ENCODE assay signal across 8 cellular contexts in genomic region chr9:36487482-36488321, GRCh38.
A peak's percentile ranks its signal among the peaks of the same experiment; 100 is the strongest.
DNase-seq lines count a peak whose midpoint lies in the region; ATAC-seq and TF ChIP-seq lines count a peak whose summit lies in the region.

No MANE protein-coding gene starts in this region.

- H3K27ac Mint-ChIP-seq in activated CD4-positive, alpha-beta memory T cell treated with anti-CD3 and anti-CD28 coated beads for 36 hours: peak overlapping the region; percentile 97

- H3K27me3 ChIP-seq in dorsolateral prefrontal cortex (no peaks in the 10 kb centered on the region), lower lobe of right lung (ENCODE audit: low read depth) (no peaks in the 10 kb centered on the region)

- H3K4me3 ChIP-seq in dorsolateral prefrontal cortex (peak overlapping the region; percentile 59 to 98 (median 86)), lower lobe of right lung (peak overlapping the region; percentile 63)

- ATAC-seq in GM19397 (IDR thresholded peaks at IDR 0.05; ENCODE audit: unreplicated experiment) (peak; percentile 85), HG03558 (IDR thresholded peaks at IDR 0.05; ENCODE audit: extremely low read depth, unreplicated experiment) (peak; percentile 67), lower lobe of right lung (peak; percentile 99)

- peaks cover 2% of the 10 kb centered on the region for H3K36me3 Mint-ChIP-seq in activated CD4-positive, alpha-beta memory T cell treated with anti-CD3 and anti-CD28 coated beads for 36 hours

- H3K36me3 ChIP-seq in lower lobe of right lung: no peaks in the 10 kb centered on the region

- CTCF ChIA-PET in activated CD4-positive, alpha-beta memory T cell treated with anti-CD3 and anti-CD28 coated beads for 36 hours (lab: Charles Lee): interaction anchor here (1.0 to 1.7 kb wide), 5 partner anchors 26 to 242 kb away, joined by 3 to 11 read pairs (median 4); no protein-coding TSS in a partner anchor

- TF ChIP-seq CTCF in dorsolateral prefrontal cortex (IDR thresholded peaks at IDR 0.05 in 54 of 56, conservative IDR thresholded peaks at IDR 0.05 in 2 of 56; ENCODE audit: low read depth in 1 of 56, partially characterized antibody in 56 of 56) (peak in 24 of 56 donors; percentile 9 to 51 (median 27)), lower lobe of right lung (IDR thresholded peaks at IDR 0.05) (no peak)

- DNase-seq in CD1c-positive myeloid dendritic cell (ENCODE audit: extremely low spot score) (peak; percentile 96), NCI-H774 (lab: John Stamatoyannopoulos, UW) (peak; percentile 94), dorsolateral prefrontal cortex (peak; percentile 66 to 93 (median 84)), lower lobe of right lung (peak; percentile 95)
- peak; percentile 93 for DNase-seq in activated CD4-positive, alpha-beta memory T cell treated with anti-CD3 and anti-CD28 coated beads for 36 hours
- DNase-seq in stimulated activated CD4-positive, alpha-beta T cell treated with anti-CD3 and anti-CD28 coated beads, TNF-alpha, amount 100 ng/mL, for 1 hour (ENCODE audit: low read depth in 3 of 3, low spot score in 1 of 3): peak; percentile 78 to 85 (median 84)

- H3K4me1 ChIP-seq in lower lobe of right lung: peaks cover 27% of the 10 kb centered on the region

- peaks cover 61% of the 10 kb centered on the region for H3K4me1 Mint-ChIP-seq in activated CD4-positive, alpha-beta memory T cell treated with anti-CD3 and anti-CD28 coated beads for 36 hours (ENCODE audit: low read depth)

- intact Hi-C loops in activated CD4-positive, alpha-beta memory T cell treated with anti-CD3 and anti-CD28 coated beads for 36 hours (cut with micrococcal nuclease): loop anchor here (1.0 to 2.0 kb wide), 2 partner anchors 17 to 87 kb away; partner anchors contain the start of gene RNF38
- intact Hi-C loops in dorsolateral prefrontal cortex (cut with DNase I): loop anchor here (2.0 to 5.0 kb wide), 4 partner anchors 35 to 87 kb away; partner anchors contain the start of gene RNF38 (in 1 of the 2)
- intact Hi-C loops in lower lobe of right lung (cut with DNase I): no loop called here

- no peaks in the 10 kb centered on the region for H3K9me3 Mint-ChIP-seq in activated CD4-positive, alpha-beta memory T cell treated with anti-CD3 and anti-CD28 coated beads for 36 hours

- H3K9me3 ChIP-seq in lower lobe of right lung: no peaks in the 10 kb centered on the region

- POLR2A ChIA-PET in activated CD4-positive, alpha-beta memory T cell treated with anti-CD3 and anti-CD28 coated beads for 36 hours (lab: Charles Lee): interaction anchor here (0.6 to 2.3 kb wide), 7 partner anchors 17 to 105 kb away, joined by 3 to 9 read pairs (median 7); partner anchors contain the start of gene RNF38

- peak overlapping the region; percentile 19 to 96 (median 91) for H3K27ac ChIP-seq in dorsolateral prefrontal cortex
- peak overlapping the region; percentile 95 for H3K27ac ChIP-seq in lower lobe of right lung

- H3K4me3 Mint-ChIP-seq in activated CD4-positive, alpha-beta memory T cell treated with anti-CD3 and anti-CD28 coated beads for 36 hours: peak overlapping the region; percentile 85

- no peaks in the 10 kb centered on the region for H3K27me3 Mint-ChIP-seq in activated CD4-positive, alpha-beta memory T cell treated with anti-CD3 and anti-CD28 coated beads for 36 hours

Comparison
In these comparisons a context has a peak if more than half of its experiments do, and no peak if none do; other contexts are left out.
1. Peak in every context shown above with its lines: DNase-seq, ATAC-seq, H3K4me3 ChIP-seq and H3K27ac ChIP-seq.